In genomic region chr11:8356216-8356615, GRCh38 we compare ENCODE assay signal across 22 cellular contexts.
"Had no signal": no experiment of that assay in that cellular context is flagged by ENCODE, and none has a peak within 500 bp of the region (broad histone marks: within the 10 kb centered on the region; RNA-seq: fewer than 3 reads in every experiment).

No MANE protein-coding gene starts in this region.

- DNase-seq: cortex of kidney; effector memory CD8-positive, alpha-beta T cell; left cardiac atrium; left lung; mammary epithelial cell; mesendoderm; natural killer cell; sigmoid colon; stimulated activated CD4-positive, alpha-beta T cell treated with anti-CD3 and anti-CD28 coated beads, Interleukin-1b, Interleukin-23, amount 100 ng/mL, for 48 hours; stimulated activated CD4-positive, alpha-beta T cell treated with anti-CD3 and anti-CD28 coated beads, Interleukin-4, amount 100 ng/mL, for 1 hour; stimulated activated CD8-positive, alpha-beta memory T cell treated with anti-CD3 and anti-CD28 coated beads, Interleukin-4, amount 100 ng/mL, for 48 hours; stimulated activated naive CD4-positive, alpha-beta T cell; stimulated activated naive CD8-positive, alpha-beta T cell treated with anti-CD3 and anti-CD28 coated beads, Interleukin-15, amount 100 ng/mL, for 72 hours; transverse colon had no signal

- H3K4me3 Mint-ChIP-seq: central memory CD8-positive, alpha-beta T cell; effector memory CD8-positive, alpha-beta T cell; natural killer cell; neural progenitor cell; stimulated activated naive CD8-positive, alpha-beta T cell treated with anti-CD3 and anti-CD28 coated beads, Interleukin-15, amount 100 ng/mL, for 72 hours had no signal

- H3K27ac ChIP-seq: left lung, psoas muscle, sigmoid colon, skin epidermis, suprapubic skin, transverse colon, vagina had no signal

- H3K9me3 ChIP-seq: left lung, psoas muscle, sigmoid colon, suprapubic skin, transverse colon, vagina had no signal

- H3K4me1 Mint-ChIP-seq: central memory CD8-positive, alpha-beta T cell had no signal

- H3K36me3 ChIP-seq: left lung, neural progenitor cell, sigmoid colon, suprapubic skin, transverse colon, vagina had no signal

- H3K27ac Mint-ChIP-seq: effector memory CD8-positive, alpha-beta T cell; natural killer cell had no signal

- H3K36me3 Mint-ChIP-seq: natural killer cell, neural progenitor cell had no signal

- H3K9ac ChIP-seq: neural progenitor cell had no signal

- H3K27me3 ChIP-seq: neural progenitor cell, sigmoid colon, transverse colon, vagina had no signal

- H3K9me3 Mint-ChIP-seq: central memory CD8-positive, alpha-beta T cell; effector memory CD8-positive, alpha-beta T cell; natural killer cell; neural progenitor cell; stimulated activated naive CD8-positive, alpha-beta T cell treated with anti-CD3 and anti-CD28 coated beads, Interleukin-15, amount 100 ng/mL, for 72 hours had no signal

- FAIRE-seq: endometrium, frontal cortex had no signal

- H3K4me1 ChIP-seq: left lung, psoas muscle had no signal

- H3K4me3 ChIP-seq: left lung, neural progenitor cell, skin epidermis, suprapubic skin, transverse colon, vagina had no signal
